1 cellular context compared by ENCODE assay signal in the genomic region with DNA sequence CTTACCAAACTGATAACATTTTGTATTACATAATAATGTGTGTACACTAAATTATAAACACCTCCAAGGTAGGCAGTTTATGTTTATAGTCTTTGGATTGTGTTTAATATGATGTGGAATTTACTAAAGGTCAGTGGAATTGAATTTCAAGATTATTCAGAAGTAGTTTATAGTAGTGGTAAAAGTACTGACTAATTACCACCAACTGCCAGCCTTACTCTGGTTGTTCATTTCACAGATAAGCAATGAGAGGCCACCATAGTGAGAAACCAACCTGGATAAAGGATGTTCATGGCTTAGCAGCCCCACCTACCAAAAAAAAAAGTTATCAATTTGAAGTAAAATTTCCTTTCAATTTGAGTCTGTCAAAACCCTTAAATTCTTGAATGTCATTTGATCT.
TF ChIP-seq lines count a peak whose summit lies in the region.

No MANE protein-coding gene starts in this region.

TF ChIP-seq in A549, 52 proteins besides CTCF, POLR2A, EP300 and RAD21 (continued from another document):
- no peak for TF ChIP-seq GATA3 (IDR thresholded peaks at IDR 0.05; ENCODE audit: borderline replicate concordance)
